ENCODE assay signal across 1 cellular context in the genomic region with DNA sequence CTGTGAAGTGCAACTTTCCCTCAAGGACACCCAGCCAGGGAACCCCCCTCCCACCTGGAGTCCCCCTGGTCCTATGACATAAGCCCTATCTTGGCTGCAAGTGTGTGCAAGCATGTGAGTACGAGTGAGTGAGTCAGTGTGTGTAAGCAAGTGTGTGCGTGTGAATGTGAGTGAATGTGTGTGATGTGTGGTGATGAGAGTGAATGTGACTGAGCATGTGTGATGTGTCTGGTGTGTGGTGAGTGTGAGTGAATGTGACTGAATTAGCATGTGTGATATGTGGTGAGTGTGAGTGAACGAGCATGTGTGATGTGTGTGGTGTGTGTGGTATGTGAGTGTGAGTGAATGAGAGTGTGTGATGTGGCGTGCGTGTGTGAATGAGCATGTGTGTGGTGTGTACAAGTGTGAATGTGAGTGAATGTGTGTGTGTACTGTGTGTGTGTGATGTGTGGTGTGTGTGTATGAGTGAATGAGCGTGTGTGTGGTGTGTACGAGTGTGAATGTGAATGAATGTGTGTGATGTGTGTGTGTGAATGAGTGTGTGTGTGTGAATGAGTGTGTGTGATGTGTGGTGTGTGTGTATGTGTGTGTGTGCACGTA.
TF ChIP-seq lines count a peak whose summit lies in the region.

No MANE protein-coding gene starts in this region.

TF ChIP-seq in GM12878, 131 proteins besides CTCF, POLR2A, EP300 and RAD21:
- TF ChIP-seq HDGF (IDR thresholded peaks at IDR 0.05) (peak; percentile 91), IRF4 (IDR thresholded peaks at IDR 0.05; ENCODE audit: low read depth, low read length) (no peak), BRCA1 (IDR thresholded peaks at IDR 0.05; ENCODE audit: low read depth, low read length) (no peak), ZSCAN29 (IDR thresholded peaks at IDR 0.05) (no peak), CBX3 (IDR thresholded peaks at IDR 0.05; ENCODE audit: borderline replicate concordance, low read depth) (no peak), TCF3 (IDR thresholded peaks at IDR 0.05; ENCODE audit: borderline replicate concordance, insufficient read depth, low read depth, low read length) (0 out of 2 replicates have a peak, but pooled peaks have one; percentile 32), NFIC (IDR thresholded peaks at IDR 0.05; ENCODE audit: low read depth, low read length) (peak; percentile 60; the same call in 1 of the 2 replicates), MXI1 (IDR thresholded peaks at IDR 0.05; ENCODE audit: low read depth, low read length) (no peak)
- TF ChIP-seq, protein P1, sequence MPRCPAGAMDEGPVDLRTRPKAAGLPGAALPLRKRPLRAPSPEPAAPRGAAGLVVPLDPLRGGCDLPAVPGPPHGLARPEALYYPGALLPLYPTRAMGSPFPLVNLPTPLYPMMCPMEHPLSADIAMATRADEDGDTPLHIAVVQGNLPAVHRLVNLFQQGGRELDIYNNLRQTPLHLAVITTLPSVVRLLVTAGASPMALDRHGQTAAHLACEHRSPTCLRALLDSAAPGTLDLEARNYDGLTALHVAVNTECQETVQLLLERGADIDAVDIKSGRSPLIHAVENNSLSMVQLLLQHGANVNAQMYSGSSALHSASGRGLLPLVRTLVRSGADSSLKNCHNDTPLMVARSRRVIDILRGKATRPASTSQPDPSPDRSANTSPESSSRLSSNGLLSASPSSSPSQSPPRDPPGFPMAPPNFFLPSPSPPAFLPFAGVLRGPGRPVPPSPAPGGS (IDR thresholded peaks at IDR 0.05; ENCODE audit: borderline replicate concordance, insufficient read depth, low read depth, low read length, poor library complexity, severe bottlenecking) = peak; percentile 96
- TF ChIP-seq, protein P2, sequence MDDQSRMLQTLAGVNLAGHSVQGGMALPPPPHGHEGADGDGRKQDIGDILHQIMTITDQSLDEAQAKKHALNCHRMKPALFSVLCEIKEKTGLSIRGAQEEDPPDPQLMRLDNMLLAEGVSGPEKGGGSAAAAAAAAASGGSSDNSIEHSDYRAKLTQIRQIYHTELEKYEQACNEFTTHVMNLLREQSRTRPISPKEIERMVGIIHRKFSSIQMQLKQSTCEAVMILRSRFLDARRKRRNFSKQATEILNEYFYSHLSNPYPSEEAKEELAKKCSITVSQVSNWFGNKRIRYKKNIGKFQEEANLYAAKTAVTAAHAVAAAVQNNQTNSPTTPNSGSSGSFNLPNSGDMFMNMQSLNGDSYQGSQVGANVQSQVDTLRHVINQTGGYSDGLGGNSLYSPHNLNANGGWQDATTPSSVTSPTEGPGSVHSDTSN (IDR thresholded peaks at IDR 0.05; ENCODE audit: insufficient replicate concordance, low read depth, low read length) = peak; percentile 46
- TF ChIP-seq, protein P3, sequence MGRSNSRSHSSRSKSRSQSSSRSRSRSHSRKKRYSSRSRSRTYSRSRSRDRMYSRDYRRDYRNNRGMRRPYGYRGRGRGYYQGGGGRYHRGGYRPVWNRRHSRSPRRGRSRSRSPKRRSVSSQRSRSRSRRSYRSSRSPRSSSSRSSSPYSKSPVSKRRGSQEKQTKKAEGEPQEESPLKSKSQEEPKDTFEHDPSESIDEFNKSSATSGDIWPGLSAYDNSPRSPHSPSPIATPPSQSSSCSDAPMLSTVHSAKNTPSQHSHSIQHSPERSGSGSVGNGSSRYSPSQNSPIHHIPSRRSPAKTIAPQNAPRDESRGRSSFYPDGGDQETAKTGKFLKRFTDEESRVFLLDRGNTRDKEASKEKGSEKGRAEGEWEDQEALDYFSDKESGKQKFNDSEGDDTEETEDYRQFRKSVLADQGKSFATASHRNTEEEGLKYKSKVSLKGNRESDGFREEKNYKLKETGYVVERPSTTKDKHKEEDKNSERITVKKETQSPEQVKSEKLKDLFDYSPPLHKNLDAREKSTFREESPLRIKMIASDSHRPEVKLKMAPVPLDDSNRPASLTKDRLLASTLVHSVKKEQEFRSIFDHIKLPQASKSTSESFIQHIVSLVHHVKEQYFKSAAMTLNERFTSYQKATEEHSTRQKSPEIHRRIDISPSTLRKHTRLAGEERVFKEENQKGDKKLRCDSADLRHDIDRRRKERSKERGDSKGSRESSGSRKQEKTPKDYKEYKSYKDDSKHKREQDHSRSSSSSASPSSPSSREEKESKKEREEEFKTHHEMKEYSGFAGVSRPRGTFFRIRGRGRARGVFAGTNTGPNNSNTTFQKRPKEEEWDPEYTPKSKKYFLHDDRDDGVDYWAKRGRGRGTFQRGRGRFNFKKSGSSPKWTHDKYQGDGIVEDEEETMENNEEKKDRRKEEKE (IDR thresholded peaks at IDR 0.05) = no peak
